In the genomic region with DNA sequence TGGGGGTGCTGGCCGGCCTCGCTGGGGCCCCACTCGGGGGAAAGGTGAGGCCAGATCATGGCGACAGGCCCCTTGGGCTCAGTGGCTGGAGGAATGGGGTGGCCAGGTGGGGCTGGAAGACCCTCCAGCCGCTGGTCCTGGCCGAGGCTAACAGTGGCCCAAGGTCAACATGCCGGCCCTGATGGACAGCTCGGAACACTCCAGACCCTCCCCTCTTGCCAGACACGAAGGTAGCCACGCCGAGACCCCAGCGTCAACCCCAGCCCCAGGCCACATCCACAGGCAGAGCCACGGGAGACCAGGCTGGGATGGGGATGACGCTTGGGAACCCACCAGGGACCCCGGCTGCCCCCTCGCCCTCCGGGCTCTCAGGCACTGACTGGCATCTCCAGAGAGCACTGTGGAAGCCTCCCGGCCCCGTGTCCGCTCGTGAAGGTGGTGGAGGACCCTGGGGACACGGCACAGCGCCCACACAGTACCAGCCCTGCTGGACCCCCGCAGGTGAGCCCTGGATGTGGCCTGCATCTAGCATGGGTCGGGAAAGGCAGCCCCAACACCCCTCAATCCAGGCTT, we compare ENCODE assay signal across 3 cellular contexts.
A peak's percentile ranks its signal among the peaks of the same experiment; 100 is the strongest.
TF ChIP-seq lines count a peak whose summit lies in the region.

No MANE protein-coding gene starts in this region.

TF ChIP-seq in SK-N-SH treated with all-trans-retinoic acid at 6 μM for 48 hours, 23 proteins besides CTCF, POLR2A, EP300 and RAD21:
- TF ChIP-seq ESRRG (CRISPR knock-in tag; IDR thresholded peaks at IDR 0.05) (no peak), ZNF565 (CRISPR knock-in tag; conservative IDR thresholded peaks at IDR 0.05; ENCODE audit: low read depth) (no peak), SNAI2 (CRISPR knock-in tag; IDR thresholded peaks at IDR 0.05) (no peak), ZFP30 (CRISPR knock-in tag; IDR thresholded peaks at IDR 0.05) (no peak), ZNF8 (CRISPR knock-in tag; IDR thresholded peaks at IDR 0.05) (no peak), BACH2 (CRISPR knock-in tag; IDR thresholded peaks at IDR 0.05; ENCODE audit: borderline replicate concordance) (no peak), ARNTL (CRISPR knock-in tag; IDR thresholded peaks at IDR 0.05; ENCODE audit: borderline replicate concordance, low read depth) (no peak), TOX (CRISPR knock-in tag; IDR thresholded peaks at IDR 0.05; ENCODE audit: borderline replicate concordance) (no peak)
- TF ChIP-seq, protein P1, sequence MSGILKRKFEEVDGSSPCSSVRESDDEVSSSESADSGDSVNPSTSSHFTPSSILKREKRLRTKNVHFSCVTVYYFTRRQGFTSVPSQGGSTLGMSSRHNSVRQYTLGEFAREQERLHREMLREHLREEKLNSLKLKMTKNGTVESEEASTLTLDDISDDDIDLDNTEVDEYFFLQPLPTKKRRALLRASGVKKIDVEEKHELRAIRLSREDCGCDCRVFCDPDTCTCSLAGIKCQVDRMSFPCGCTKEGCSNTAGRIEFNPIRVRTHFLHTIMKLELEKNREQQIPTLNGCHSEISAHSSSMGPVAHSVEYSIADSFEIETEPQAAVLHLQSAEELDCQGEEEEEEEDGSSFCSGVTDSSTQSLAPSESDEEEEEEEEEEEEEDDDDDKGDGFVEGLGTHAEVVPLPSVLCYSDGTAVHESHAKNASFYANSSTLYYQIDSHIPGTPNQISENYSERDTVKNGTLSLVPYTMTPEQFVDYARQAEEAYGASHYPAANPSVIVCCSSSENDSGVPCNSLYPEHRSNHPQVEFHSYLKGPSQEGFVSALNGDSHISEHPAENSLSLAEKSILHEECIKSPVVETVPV (CRISPR knock-in tag; IDR thresholded peaks at IDR 0.05): no peak
- TF ChIP-seq, protein P2, sequence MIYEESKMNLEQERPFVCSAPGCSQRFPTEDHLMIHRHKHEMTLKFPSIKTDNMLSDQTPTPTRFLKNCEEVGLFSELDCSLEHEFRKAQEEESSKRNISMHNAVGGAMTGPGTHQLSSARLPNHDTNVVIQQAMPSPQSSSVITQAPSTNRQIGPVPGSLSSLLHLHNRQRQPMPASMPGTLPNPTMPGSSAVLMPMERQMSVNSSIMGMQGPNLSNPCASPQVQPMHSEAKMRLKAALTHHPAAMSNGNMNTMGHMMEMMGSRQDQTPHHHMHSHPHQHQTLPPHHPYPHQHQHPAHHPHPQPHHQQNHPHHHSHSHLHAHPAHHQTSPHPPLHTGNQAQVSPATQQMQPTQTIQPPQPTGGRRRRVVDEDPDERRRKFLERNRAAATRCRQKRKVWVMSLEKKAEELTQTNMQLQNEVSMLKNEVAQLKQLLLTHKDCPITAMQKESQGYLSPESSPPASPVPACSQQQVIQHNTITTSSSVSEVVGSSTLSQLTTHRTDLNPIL (CRISPR knock-in tag; IDR thresholded peaks at IDR 0.05; ENCODE audit: low read depth): no peak

TF ChIP-seq in SK-N-SH, 30 proteins besides CTCF, POLR2A, EP300 and RAD21:
- TF ChIP-seq NRF1 (IDR thresholded peaks at IDR 0.05; ENCODE audit: low read depth, low read length) (no peak), SIN3A (IDR thresholded peaks at IDR 0.05; ENCODE audit: borderline replicate concordance, low read depth, low read length) (no peak), SMC3 (IDR thresholded peaks at IDR 0.05; ENCODE audit: low read depth, low read length) (no peak), POLR2AphosphoS5 (IDR thresholded peaks at IDR 0.05; ENCODE audit: low read depth, low read length) (no peak), GABPA (IDR thresholded peaks at IDR 0.05; ENCODE audit: low read depth) (no peak), RXRA (IDR thresholded peaks at IDR 0.05; ENCODE audit: borderline replicate concordance, low read depth) (no peak), ELF1 (IDR thresholded peaks at IDR 0.05) (no peak), FOSL2 (IDR thresholded peaks at IDR 0.05; ENCODE audit: borderline replicate concordance, low read depth) (no peak)

TF ChIP-seq in HepG2, 621 proteins besides CTCF, POLR2A, EP300 and RAD21:
- TF ChIP-seq ZC3H13 (CRISPR knock-in tag; IDR thresholded peaks at IDR 0.05): 0 out of 2 replicates have a peak, but pooled peaks have one; percentile 1
- no peak for TF ChIP-seq KLF16 (CRISPR knock-in tag; IDR thresholded peaks at IDR 0.05)
- TF ChIP-seq ZFP90 (CRISPR knock-in tag; IDR thresholded peaks at IDR 0.05; ENCODE audit: borderline replicate concordance): no peak
- peak; percentile 11 for TF ChIP-seq ZNF883 (CRISPR knock-in tag; IDR thresholded peaks at IDR 0.05; ENCODE audit: not compliant biosample characterization)
- 0 out of 2 replicates have a peak, but pooled peaks have one; percentile 22 for TF ChIP-seq ZFX (CRISPR knock-in tag; IDR thresholded peaks at IDR 0.05; ENCODE audit: low read depth)
